ENCODE assay signal across 15 cellular contexts in genomic region chr9:91944711-91945110, GRCh38. TPM values are rescaled to one million over a fixed set of nuclear protein-coding genes. Genes with fewer than 3 reads are reported as not detected.
A peak's percentile ranks its signal among the peaks of the same experiment; 100 is the strongest.
DNase-seq lines count a peak whose midpoint lies in the region; ATAC-seq and TF ChIP-seq lines count a peak whose summit lies in the region.
"Had no signal": no experiment of that assay in that cellular context is flagged by ENCODE, and none has a peak within 500 bp of the region (broad histone marks: within the 10 kb centered on the region; RNA-seq: fewer than 3 reads in every experiment).

No MANE protein-coding gene starts in this region.

- H3F3A ChIP-seq in neural progenitor cell (ENCODE audit: low read depth): peaks cover 37% of the 10 kb centered on the region

- H3K9me3 Mint-ChIP-seq in neural progenitor cell: peaks cover 19% of the 10 kb centered on the region
- no peaks in the 10 kb centered on the region for H3K9me3 Mint-ChIP-seq in activated naive CD4-positive, alpha-beta T cell treated with anti-CD3 and anti-CD28 coated beads, Interleukin-2, amount 50 U/mL, for 72 hours

- peaks cover 39% of the 10 kb centered on the region for H3K4me1 Mint-ChIP-seq in neural progenitor cell

- intact Hi-C loops in colonic mucosa (cut with DNase I): no loop called here

- no peak for DNase-seq in colonic mucosa
- DNase-seq in hepatocyte (ENCODE audit: low spot score): no peak
- no peak for DNase-seq in neural progenitor cell (ENCODE audit: low spot score)
- no peak for DNase-seq in activated naive CD4-positive, alpha-beta T cell treated with anti-CD3 and anti-CD28 coated beads, Interleukin-2, amount 50 U/mL, for 72 hours (ENCODE audit: low spot score in 2 of 2)
- no peak for DNase-seq in SW480 (ENCODE audit: low spot score)
- no peak for DNase-seq in foreskin keratinocyte
- DNase-seq: CD8-positive, alpha-beta memory T cell; DND-41; GDM1; NCI-H2029 treated with DMSO at 0.1 percent for 48 hours; NCI-H524; Right ventricle myocardium superior had no signal

- no peak overlapping the region for H3K4me3 Mint-ChIP-seq in neural progenitor cell
- H3K4me3 Mint-ChIP-seq: CD8-positive, alpha-beta memory T cell had no signal

- no peak overlapping the region for H2AFZ ChIP-seq in hepatocyte
- no peak overlapping the region for H2AFZ ChIP-seq in neural progenitor cell (replicated peaks)

- peaks cover 24% of the 10 kb centered on the region for H3K36me3 Mint-ChIP-seq in neural progenitor cell
- no peaks in the 10 kb centered on the region for H3K36me3 Mint-ChIP-seq in activated naive CD4-positive, alpha-beta T cell treated with anti-CD3 and anti-CD28 coated beads, Interleukin-2, amount 50 U/mL, for 72 hours
- H3K36me3 Mint-ChIP-seq: CD8-positive, alpha-beta memory T cell had no signal

- H4K20me1 ChIP-seq in hepatocyte (ENCODE audit: insufficient read depth, poor library complexity, severe bottlenecking) (peaks cover 18% of the 10 kb centered on the region), neural progenitor cell (ENCODE audit: low read depth) (peaks cover 66% of the 10 kb centered on the region)

- H3K27ac Mint-ChIP-seq in neural progenitor cell: no peak overlapping the region
- H3K27ac Mint-ChIP-seq in activated naive CD4-positive, alpha-beta T cell treated with anti-CD3 and anti-CD28 coated beads, Interleukin-2, amount 50 U/mL, for 72 hours: no peak overlapping the region

- H3K36me3 ChIP-seq in colonic mucosa: no peaks in the 10 kb centered on the region
- H3K36me3 ChIP-seq in hepatocyte (replicated peaks; ENCODE audit: insufficient read depth, low read depth): no peaks in the 10 kb centered on the region
- H3K36me3 ChIP-seq in neural progenitor cell: no peaks in the 10 kb centered on the region
- H3K36me3 ChIP-seq: Peyer's patch had no signal

- H3K4me2 ChIP-seq in hepatocyte: peak overlapping the region; percentile 93
- H3K4me2 ChIP-seq in neural progenitor cell: peak overlapping the region; percentile 97

- H3K27me3 ChIP-seq in colonic mucosa (peaks cover 27% of the 10 kb centered on the region), hepatocyte (no peaks in the 10 kb centered on the region), neural progenitor cell (no peaks in the 10 kb centered on the region), foreskin keratinocyte (peaks cover 49% of the 10 kb centered on the region)

- H3K27me3 Mint-ChIP-seq in neural progenitor cell (ENCODE audit: insufficient read depth, low read depth): peaks cover 9% of the 10 kb centered on the region

- no peak for ATAC-seq in activated naive CD4-positive, alpha-beta T cell treated with anti-CD3 and anti-CD28 coated beads, Interleukin-2, amount 50 U/mL, for 72 hours
- no peak for ATAC-seq in GM21515 (IDR thresholded peaks at IDR 0.05; ENCODE audit: unreplicated experiment)
- no peak for ATAC-seq in foreskin keratinocyte

- no peaks in the 10 kb centered on the region for H3K4me1 ChIP-seq in colonic mucosa
- H3K4me1 ChIP-seq in hepatocyte (ENCODE audit: insufficient read depth): peaks cover 35% of the 10 kb centered on the region
- peaks cover 47% of the 10 kb centered on the region for H3K4me1 ChIP-seq in neural progenitor cell
- peaks cover 9% of the 10 kb centered on the region for H3K4me1 ChIP-seq in foreskin keratinocyte

- no peaks in the 10 kb centered on the region for H3K9me3 ChIP-seq in colonic mucosa
- H3K9me3 ChIP-seq in hepatocyte (ENCODE audit: low read depth): no peaks in the 10 kb centered on the region
- H3K9me3 ChIP-seq in neural progenitor cell (ENCODE audit: low read depth): no peaks in the 10 kb centered on the region
- H3K9me3 ChIP-seq: Peyer's patch had no signal

- H3K27ac ChIP-seq in colonic mucosa (peak overlapping the region; percentile 49), hepatocyte (peak overlapping the region; percentile 77), neural progenitor cell (no peak overlapping the region), foreskin keratinocyte (no peak overlapping the region)

- H3K4me3 ChIP-seq in colonic mucosa (no peak overlapping the region), hepatocyte (no peak overlapping the region), neural progenitor cell (no peak overlapping the region)
- H3K4me3 ChIP-seq: Peyer's patch had no signal

- H3K79me2 ChIP-seq in hepatocyte (peaks cover 99% of the 10 kb centered on the region), neural progenitor cell (ENCODE audit: low read depth) (peaks cover 99% of the 10 kb centered on the region)

- 83% methylated on average over 5 of the region's 6 CpGs for WGBS in hepatocyte (ENCODE audit: low lambda C conversion rate, missing lambda C conversion rate)

- H3K9ac ChIP-seq in colonic mucosa (ENCODE audit: low read depth in 2 of 2, low read length in 2 of 2) (no peak overlapping the region), neural progenitor cell (no peak overlapping the region)

- H3K9me2 ChIP-seq in hepatocyte (replicated peaks; ENCODE audit: insufficient read depth): no peaks in the 10 kb centered on the region

- TF ChIP-seq CTCF in colonic mucosa (IDR thresholded peaks at IDR 0.05): no peak
- TF ChIP-seq CTCF in hepatocyte (IDR thresholded peaks at IDR 0.05; ENCODE audit: poor library complexity): no peak
- TF ChIP-seq CTCF in neural progenitor cell (IDR thresholded peaks at IDR 0.05): no peak
- no peak for TF ChIP-seq CTCF in foreskin keratinocyte (conservative IDR thresholded peaks at IDR 0.05)

RNA-seq across cellular contexts. Expression of gene ROR2, which starts 5.3 kb away (rescaled TPM):
- total RNA-seq in colonic mucosa: 1 to 10 TPM; 1.7 to 9.1 TPM
- 24.7 and 29.5 TPM in 2 replicates for total RNA-seq in hepatocyte
- 21.4 and 25.6 TPM in 2 replicates for polyA plus RNA-seq in hepatocyte
- total RNA-seq in neural progenitor cell (ENCODE audit: low replicate concordance): 20.1 and 32.7 TPM in 2 replicates
- not detected for total RNA-seq in activated naive CD4-positive, alpha-beta T cell treated with anti-CD3 and anti-CD28 coated beads, Interleukin-2, amount 50 U/mL, for 72 hours
- total RNA-seq in foreskin keratinocyte: 1.2 and 2.0 TPM in 2 replicates
- 0.94 and 1.3 TPM in 2 replicates for polyA plus RNA-seq in foreskin keratinocyte
- total RNA-seq: CD8-positive, alpha-beta memory T cell; LHCN-M2 had no signal

Comparison
In these comparisons a context has a peak if more than half of its experiments do, and no peak if none do; other contexts are left out.
1. H3K27ac ChIP-seq: peak in colonic mucosa (single experiment) and hepatocyte (single experiment); none in neural progenitor cell (single experiment) and foreskin keratinocyte (single experiment).